In genomic region chr6:159789377-159790148, GRCh38 we compare ENCODE assay signal across 8 cellular contexts. TPM values are rescaled to one million over a fixed set of nuclear protein-coding genes. Genes with fewer than 3 reads are reported as not detected.
DNase-seq lines count a peak whose midpoint lies in the region; ATAC-seq lines count a peak whose summit lies in the region.

TSS of gene TCP1 (minus strand) at chr6:159789602. CDS start at chr6:159789468, 134 bp downstream.

- DNase-seq in AG08396 (ENCODE audit: low spot score) (peak; percentile 96), NCI-H345 treated with DMSO at 0.1 percent for 48 hours (lab: John Stamatoyannopoulos, UW; ENCODE audit: unreplicated experiment) (peak; percentile 96), immature natural killer cell (peak; percentile 97), smooth muscle cell of the brain vasculature (ENCODE audit: low read depth, low spot score) (peak; percentile 99)
- DNase-seq in activated CD4-positive, CD25-positive, alpha-beta regulatory T cell (lab: John Stamatoyannopoulos, UW), result peak; percentile 93 to 99 (median 96)
- DNase-seq in central memory CD4-positive, alpha-beta T cell, result peak; percentile 98

- H3K9me3 Mint-ChIP-seq in immature natural killer cell, result no peaks in the 10 kb centered on the region

- H3K4me3 Mint-ChIP-seq in immature natural killer cell, result peak within 1 kb of the TSS; percentile 98 to 100 (median 100)

- ATAC-seq in GM19023 (IDR thresholded peaks at IDR 0.05; ENCODE audit: unreplicated experiment) (peak; percentile 79), HG03280 (IDR thresholded peaks at IDR 0.05; ENCODE audit: unreplicated experiment) (peak; percentile 69)

- peaks cover 43 to 87% of the 10 kb centered on the region in 2 donors for H3K4me1 Mint-ChIP-seq in immature natural killer cell

- H3K27me3 Mint-ChIP-seq in immature natural killer cell (ENCODE audit: low read depth in 3 of 3), result peaks cover 7 to 11% (median 8%) of the 10 kb centered on the region in 3 donors

- H3K36me3 Mint-ChIP-seq in immature natural killer cell, result peaks cover 4 to 29% (median 9%) of the 10 kb centered on the region in 3 donors

- peak within 1 kb of the TSS; percentile 95 to 99 (median 98) for H3K27ac Mint-ChIP-seq in immature natural killer cell

RNA-seq across cellular contexts. Expression of gene TCP1, which starts in this region (rescaled TPM):
- 100 to 1,000 TPM in 2 of 3 donors, 10 to 100 TPM in 1; 69.0 to 107 (median 101) TPM for polyA plus RNA-seq in immature natural killer cell

Comparison
In these comparisons a context has a peak if more than half of its experiments do, and no peak if none do; other contexts are left out.
1. Peak in every context shown above with its lines: DNase-seq and ATAC-seq.